In the genomic region with DNA sequence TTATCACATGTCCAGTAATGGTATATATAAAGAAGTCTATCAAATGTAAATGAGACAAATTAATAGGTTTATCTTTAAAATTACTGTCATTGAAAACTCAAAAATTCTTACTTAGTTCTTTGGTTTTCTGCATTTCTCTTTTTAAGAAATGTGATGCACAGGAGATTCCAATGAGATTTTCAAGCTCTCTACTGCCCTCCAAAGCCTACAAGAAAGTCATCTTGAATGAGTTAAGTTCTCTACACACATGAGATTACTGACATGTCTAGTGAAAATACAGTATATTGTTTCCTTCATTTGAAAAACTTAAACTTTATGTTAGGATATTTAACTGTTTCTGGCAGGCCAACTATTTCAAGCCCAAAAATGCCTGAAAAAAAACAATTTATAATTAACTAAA, we compare ENCODE assay signal across 11 cellular contexts.
DNase-seq lines count a peak whose midpoint lies in the region; TF ChIP-seq lines count a peak whose summit lies in the region.
"Had no signal": no experiment of that assay in that cellular context is flagged by ENCODE, and none has a peak within 500 bp of the region (broad histone marks: within the 10 kb centered on the region; RNA-seq: fewer than 3 reads in every experiment).

No MANE protein-coding gene starts in this region.

- no peaks in the 10 kb centered on the region for H3K27me3 ChIP-seq in brain microvascular endothelial cell (replicated peaks)
- H3K27me3 ChIP-seq: sigmoid colon had no signal

- intact Hi-C loops in head of caudate nucleus (cut with DNase I) = no loop called here

- in situ Hi-C loops in brain microvascular endothelial cell (cut with HindIII; ENCODE audit: low pct_ligation_motif_present, low sequenced_read_pairs) = no loop called here

- H3K36me3 ChIP-seq in brain microvascular endothelial cell (replicated peaks) = no peaks in the 10 kb centered on the region
- H3K36me3 ChIP-seq: sigmoid colon had no signal

- TF ChIP-seq CTCF in brain microvascular endothelial cell (IDR thresholded peaks at IDR 0.05; ENCODE audit: low read depth, low read length, missing control alignments) = peak; percentile 24

- H3K27ac ChIP-seq in brain microvascular endothelial cell = no peak overlapping the region
- H3K27ac ChIP-seq: sigmoid colon had no signal

- no peak overlapping the region for H3K4me3 ChIP-seq in brain microvascular endothelial cell (ENCODE audit: low read depth, low read length)
- H3K4me3 ChIP-seq: lung, sigmoid colon had no signal

- DNase-seq in GM03348 (ENCODE audit: low spot score) (peak; percentile 13), M059J (ENCODE audit: low read depth) (peak; percentile 22), brain microvascular endothelial cell (no peak), myocyte (ENCODE audit: low read depth) (peak; percentile 9), foreskin melanocyte (no peak), head of caudate nucleus (no peak), DMS79 treated with DMSO at 0.1 percent for 48 hours (lab: John Stamatoyannopoulos, UW) (no peak)
- DNase-seq: activated CD4-positive, alpha-beta T cell treated with anti-CD3 and anti-CD28 coated beads for 36 hours; activated naive CD4-positive, alpha-beta T cell; sigmoid colon had no signal

Comparison
In these comparisons a context has a peak if more than half of its experiments do, and no peak if none do; other contexts are left out.
1. DNase-seq: peak in GM03348 (single experiment), M059J (single experiment) and myocyte (single experiment); none in brain microvascular endothelial cell (single experiment), foreskin melanocyte (single experiment), head of caudate nucleus (0 of 42) and DMS79 treated with DMSO at 0.1 percent for 48 hours (single experiment).